8 cellular contexts compared by ENCODE assay signal in genomic region chr10:73263948-73264347, GRCh38. TPM values are rescaled to one million over a fixed set of nuclear protein-coding genes. Genes with fewer than 3 reads are reported as not detected.
A peak's percentile ranks its signal among the peaks of the same experiment; 100 is the strongest.
DNase-seq lines count a peak whose midpoint lies in the region; ATAC-seq, FAIRE-seq and TF ChIP-seq lines count a peak whose summit lies in the region.

No MANE protein-coding gene starts in this region.

- H3K27me3 ChIP-seq in endothelial cell of umbilical vein (ENCODE audit: control insufficient read depth in 2 of 2, insufficient read depth in 2 of 2, low read length in 2 of 2), result peaks cover 4 to 14% of the 10 kb centered on the region in 2 experiments
- H3K27me3 ChIP-seq in skeletal muscle satellite cell (ENCODE audit: control insufficient read depth, insufficient read depth, low read length), result no peaks in the 10 kb centered on the region

- no peak for TF ChIP-seq POLR2A in endothelial cell of umbilical vein (IDR thresholded peaks at IDR 0.05; ENCODE audit: low read depth, low read length)

- peaks cover 7% of the 10 kb centered on the region for H3K4me1 ChIP-seq in endothelial cell of umbilical vein (ENCODE audit: control insufficient read depth, extremely low read depth, insufficient read depth, low read length)
- peaks cover 17% of the 10 kb centered on the region for H3K4me1 ChIP-seq in skeletal muscle satellite cell (ENCODE audit: control insufficient read depth, insufficient read depth, low read length)

- H3K9me3 ChIP-seq in endothelial cell of umbilical vein (replicated peaks; ENCODE audit: control insufficient read depth, insufficient read depth, low read length) (no peaks in the 10 kb centered on the region), skeletal muscle satellite cell (replicated peaks; ENCODE audit: low read length) (no peaks in the 10 kb centered on the region)

- H3K79me2 ChIP-seq in endothelial cell of umbilical vein (ENCODE audit: control insufficient read depth, insufficient read depth, low read length), result no peaks in the 10 kb centered on the region

- BruUV-seq in endothelial cell of umbilical vein (replicated peaks; lab: Mats Ljungman, UMichigan), result no TSS peak

- TF ChIP-seq CTCF in endothelial cell of umbilical vein (IDR thresholded peaks at IDR 0.05; ENCODE audit: extremely low read depth in 1 of 2, insufficient read depth in 1 of 2, low read depth in 1 of 2, low read length in 2 of 2), result peak; percentile 39 to 51

- no peak for ATAC-seq in left colon
- ATAC-seq in HG02885 (IDR thresholded peaks at IDR 0.05; ENCODE audit: poor library complexity, unreplicated experiment), result no peak

- H3K4me3 ChIP-seq in endothelial cell of umbilical vein (replicated peaks in 1 of 3; ENCODE audit: insufficient read depth in 1 of 3, low read depth in 1 of 3, low read length in 3 of 3), result no peak overlapping the region
- no peak overlapping the region for H3K4me3 ChIP-seq in skeletal muscle satellite cell (ENCODE audit: low read length)

- DNase-seq in NCI-H510A treated with DMSO at 0.1 percent for 48 hours (lab: John Stamatoyannopoulos, UW) (peak; percentile 25), NCI-H510A (lab: John Stamatoyannopoulos, UW) (no peak), NCI-H1694 treated with DMSO at 0.1 percent for 48 hours (lab: John Stamatoyannopoulos, UW) (peak; percentile 4), endothelial cell of umbilical vein (ENCODE audit: low read depth, low spot score) (peak; percentile 53), left colon (no peak), NCI-H446 treated with DMSO at 0.1 percent for 48 hours (lab: John Stamatoyannopoulos, UW) (no peak)

- H4K20me1 ChIP-seq in endothelial cell of umbilical vein (replicated peaks; ENCODE audit: control insufficient read depth, extremely low read depth, insufficient read depth, low read length), result no peaks in the 10 kb centered on the region

- peak; percentile 68 for FAIRE-seq in endothelial cell of umbilical vein (lab: Jason Lieb, UNC)

- dilution Hi-C loops in endothelial cell of umbilical vein (cut with MboI; ENCODE audit: extremely low pct_ligation_motif_present, low sequenced_read_pairs), result no loop called here

- POLR2A ChIA-PET in endothelial cell of umbilical vein (lab: Charles Lee), result interaction anchor here (0.9 kb wide), 1 partner anchor 17 kb away, joined by 3 read pairs; the partner anchor contains the start of gene DNAJC9

- no peak overlapping the region for H3K27ac ChIP-seq in endothelial cell of umbilical vein (ENCODE audit: insufficient read depth, low read depth, low read length)

- CTCF ChIA-PET in endothelial cell of umbilical vein (lab: Charles Lee), result interaction anchor here (0.7 to 2.2 kb wide), 28 partner anchors 10 to 384 kb away, joined by 3 to 29 read pairs (median 5); partner anchors contain the start of genes CFAP70, DNAJC9, MRPS16 and PPP3CB

- no peaks in the 10 kb centered on the region for H3K36me3 ChIP-seq in endothelial cell of umbilical vein (ENCODE audit: control insufficient read depth in 2 of 2, extremely low read depth in 1 of 2, insufficient read depth in 2 of 2, low read length in 2 of 2)
- no peaks in the 10 kb centered on the region for H3K36me3 ChIP-seq in skeletal muscle satellite cell (ENCODE audit: insufficient read depth, low read length)

- intact Hi-C loops in endothelial cell of umbilical vein (cut with micrococcal nuclease) (loop anchor here (1.0 kb wide), 1 partner anchor 380 kb away; no protein-coding TSS in a partner anchor), left colon (cut with DNase I, micrococcal nuclease) (no loop called here)

- no peaks in the 10 kb centered on the region for H3K9me1 ChIP-seq in endothelial cell of umbilical vein (replicated peaks; ENCODE audit: control insufficient read depth, extremely low read depth, insufficient read depth, low read length)

- H3K4me2 ChIP-seq in endothelial cell of umbilical vein (ENCODE audit: insufficient read depth, low read length), result no peak overlapping the region
- H3K4me2 ChIP-seq in skeletal muscle satellite cell (ENCODE audit: low read length), result peak overlapping the region; percentile 39

- H3K9ac ChIP-seq in endothelial cell of umbilical vein (replicated peaks; ENCODE audit: extremely low read depth, insufficient read depth, low read length) (no peak overlapping the region), skeletal muscle satellite cell (ENCODE audit: low read depth, low read length) (peak overlapping the region; percentile 14)

- no peak overlapping the region for H2AFZ ChIP-seq in endothelial cell of umbilical vein (ENCODE audit: low read depth, low read length)

TF ChIP-seq in endothelial cell of umbilical vein, 7 proteins besides CTCF, POLR2A, EP300 and RAD21:
- TF ChIP-seq JUN (IDR thresholded peaks at IDR 0.05; ENCODE audit: borderline replicate concordance, insufficient read depth, insufficient read length, low read depth), result no peak
- TF ChIP-seq MAX (IDR thresholded peaks at IDR 0.05; ENCODE audit: insufficient read depth, insufficient read length), result no peak
- TF ChIP-seq FOS (IDR thresholded peaks at IDR 0.05; ENCODE audit: borderline replicate concordance, insufficient read depth, low read length), result no peak
- no peak for TF ChIP-seq EZH2 (IDR thresholded peaks at IDR 0.05; ENCODE audit: borderline replicate concordance, low read depth, low read length, severe bottlenecking)
- TF ChIP-seq POLR2AphosphoS5 (IDR thresholded peaks at IDR 0.05; ENCODE audit: insufficient read depth, low read depth, low read length), result no peak
- TF ChIP-seq MYC (IDR thresholded peaks at IDR 0.05; ENCODE audit: low read depth, low read length), result no peak
- no peak for TF ChIP-seq GATA2 (IDR thresholded peaks at IDR 0.05; ENCODE audit: insufficient read depth, insufficient read length, low read depth, low read length)
TF ChIP-seq in endothelial cell of umbilical vein: peak in this region for 0.

RNA-seq across cellular contexts. Expression of gene MRPS16, which starts 11.5 kb away (rescaled TPM):
- total RNA-seq in endothelial cell of umbilical vein (86.0 and 94.5 TPM in 2 replicates), left colon (100 to 1,000 TPM in 1 of 2 donors, 10 to 100 TPM in 1; 86.0 to 116 TPM)
- polyA plus RNA-seq in endothelial cell of umbilical vein, result 159 and 161 TPM in 2 replicates
- 122 and 124 TPM in 2 replicates for polyA plus RNA-seq in endothelial cell of umbilical vein (2011; cell fraction: cytosol; rRNA removed)
- 53.5 and 58.5 TPM in 2 replicates for polyA plus RNA-seq in endothelial cell of umbilical vein (2011; cell fraction: nucleus; rRNA removed)
- 91.8 and 103 TPM in 2 replicates for polyA plus RNA-seq in endothelial cell of umbilical vein (2012)
- 61.2 and 67.2 TPM in 2 replicates for polyA minus RNA-seq in endothelial cell of umbilical vein
- 82.5 TPM for polyA minus RNA-seq in endothelial cell of umbilical vein (2011; cell fraction: cytosol; rRNA and poly(A)+ RNA removed)
- 16.4 and 25.9 TPM in 2 replicates for polyA minus RNA-seq in endothelial cell of umbilical vein (2011; cell fraction: nucleus; rRNA and poly(A)+ RNA removed)
- 87.4 and 89.5 TPM in 2 replicates for total RNA-seq in skeletal muscle satellite cell (2012; rRNA removed)

RNA-seq across cellular contexts. Expression of gene DNAJC9, which starts 16.9 kb away (rescaled TPM):
- total RNA-seq in endothelial cell of umbilical vein, result 47.1 and 55.0 TPM in 2 replicates
- 27.1 and 29.1 TPM in 2 replicates for polyA plus RNA-seq in endothelial cell of umbilical vein
- polyA plus RNA-seq in endothelial cell of umbilical vein (2011; cell fraction: cytosol; rRNA removed), result 33.6 and 37.4 TPM in 2 replicates
- polyA plus RNA-seq in endothelial cell of umbilical vein (2011; cell fraction: nucleus; rRNA removed), result 42.2 and 56.5 TPM in 2 replicates
- polyA plus RNA-seq in endothelial cell of umbilical vein (2012), result 29.0 and 45.9 TPM in 2 replicates
- polyA minus RNA-seq in endothelial cell of umbilical vein, result 28.2 and 31.0 TPM in 2 replicates
- 26.5 TPM for polyA minus RNA-seq in endothelial cell of umbilical vein (2011; cell fraction: cytosol; rRNA and poly(A)+ RNA removed)
- polyA minus RNA-seq in endothelial cell of umbilical vein (2011; cell fraction: nucleus; rRNA and poly(A)+ RNA removed), result 16.6 and 29.4 TPM in 2 replicates
- total RNA-seq in skeletal muscle satellite cell (2012; rRNA removed), result 30.2 and 33.2 TPM in 2 replicates
- total RNA-seq in left colon, result 10 to 100 TPM; 11.8 to 15.9 TPM

Comparison
In these comparisons a context has a peak if more than half of its experiments do, and no peak if none do; other contexts are left out.
1. DNase-seq: peak in NCI-H510A treated with DMSO at 0.1 percent for 48 hours (single experiment), NCI-H1694 treated with DMSO at 0.1 percent for 48 hours (single experiment) and endothelial cell of umbilical vein (single experiment); none in NCI-H510A (single experiment), left colon (0 of 2) and NCI-H446 treated with DMSO at 0.1 percent for 48 hours (single experiment).